Comparison of ENCODE assay signal across 8 cellular contexts in the genomic region with DNA sequence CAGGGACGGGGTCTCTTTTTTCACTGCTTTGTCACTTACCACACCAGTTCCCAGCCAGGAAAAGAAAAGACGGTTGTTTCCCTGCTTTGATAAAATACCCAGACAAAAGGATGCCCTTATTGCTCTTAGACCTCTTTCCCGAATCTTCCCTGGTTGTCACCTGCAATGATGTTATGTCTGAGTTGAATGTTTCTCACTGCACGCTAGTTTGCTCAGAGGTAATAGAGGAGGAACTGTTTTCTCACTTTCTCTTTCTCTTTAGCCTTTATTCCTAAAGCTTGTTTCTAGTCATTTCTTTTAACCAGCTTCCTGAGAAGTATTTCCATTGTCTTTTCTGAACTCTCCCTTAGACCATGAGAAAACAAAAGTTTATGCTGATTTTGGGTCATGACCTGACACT. TPM values are rescaled to one million over a fixed set of nuclear protein-coding genes. Genes with fewer than 3 reads are reported as not detected.
DNase-seq lines count a peak whose midpoint lies in the region; ATAC-seq and TF ChIP-seq lines count a peak whose summit lies in the region.

No MANE protein-coding gene starts in this region.

- TF ChIP-seq CTCF in GM13977 (IDR thresholded peaks at IDR 0.05; ENCODE audit: extremely low read depth, insufficient read depth, missing control alignments) (no peak), fibroblast of the aortic adventitia (IDR thresholded peaks at IDR 0.05; ENCODE audit: insufficient read depth, low read length) (no peak), tibial artery (IDR thresholded peaks at IDR 0.05) (no peak)

- DNase-seq in GM13977 (ENCODE audit: low spot score) = peak; percentile 71
- peak; percentile 5 for DNase-seq in fibroblast of the aortic adventitia (ENCODE audit: low read depth)
- no peak for DNase-seq in tibial artery
- DNase-seq in amniotic stem cell (lab: John Stamatoyannopoulos, UW) = no peak
- DNase-seq in NCI-H510A treated with DMSO at 0.1 percent for 48 hours (lab: John Stamatoyannopoulos, UW) = no peak
- DNase-seq in GM03348 (ENCODE audit: low spot score) = no peak

- no peak overlapping the region for H3K27ac ChIP-seq in tibial artery

- H3K36me3 ChIP-seq in tibial artery = peaks cover 0 to 85% (median 26%) of the 10 kb centered on the region in 3 donors

- ATAC-seq in GM21367 (IDR thresholded peaks at IDR 0.05; ENCODE audit: unreplicated experiment) (peak; percentile 89), HG03378 (IDR thresholded peaks at IDR 0.05; ENCODE audit: unreplicated experiment) (peak; percentile 93)

- no peaks in the 10 kb centered on the region for H3K9me3 ChIP-seq in tibial artery

- in situ Hi-C loops in GM13977 (cut with MboI; ENCODE audit: low pct_unique_long_range_greater_than_20kb, low sequenced_read_pairs, unreplicated experiment) = no loop called here

- intact Hi-C loops in tibial artery (cut with DNase I; ENCODE audit: low total_unique reads) = no loop called here

- H3K4me3 ChIP-seq in fibroblast of the aortic adventitia (ENCODE audit: low read depth, low read length) (no peak overlapping the region), tibial artery (no peak overlapping the region)

- H3K4me1 ChIP-seq in tibial artery = no peaks in the 10 kb centered on the region

- no peaks in the 10 kb centered on the region for H3K27me3 ChIP-seq in tibial artery

RNA-seq across cellular contexts. Expression of gene ACER2, which starts 32.9 kb away (rescaled TPM):
- total RNA-seq in fibroblast of the aortic adventitia (ENCODE audit: low replicate concordance) = 1.3 and 2.4 TPM in 2 replicates

Comparison
In these comparisons a context has a peak if more than half of its experiments do, and no peak if none do; other contexts are left out.
1. DNase-seq: peak in GM13977 (single experiment) and fibroblast of the aortic adventitia (single experiment); none in tibial artery (0 of 2), amniotic stem cell (single experiment), NCI-H510A treated with DMSO at 0.1 percent for 48 hours (single experiment) and GM03348 (single experiment).